In genomic region chr7:77202544-77202976, GRCh38 we compare ENCODE assay signal across 10 cellular contexts. TPM values are rescaled to one million over a fixed set of nuclear protein-coding genes. Genes with fewer than 3 reads are reported as not detected.
A peak's percentile ranks its signal among the peaks of the same experiment; 100 is the strongest.
DNase-seq lines count a peak whose midpoint lies in the region; ATAC-seq, FAIRE-seq and TF ChIP-seq lines count a peak whose summit lies in the region.
"Had no signal": no experiment of that assay in that cellular context is flagged by ENCODE, and none has a peak within 500 bp of the region (broad histone marks: within the 10 kb centered on the region; RNA-seq: fewer than 3 reads in every experiment).

No MANE protein-coding gene starts in this region.

- no peaks in the 10 kb centered on the region for H3K27me3 ChIP-seq in CD4-positive, CD25-positive, alpha-beta regulatory T cell (ENCODE audit: control insufficient read depth, insufficient read depth, low read length)
- H3K27me3 ChIP-seq in gastrocnemius medialis, result no peaks in the 10 kb centered on the region
- no peaks in the 10 kb centered on the region for H3K27me3 ChIP-seq in dorsolateral prefrontal cortex
- H3K27me3 ChIP-seq: body of pancreas, heart left ventricle had no signal

- no peak overlapping the region for H3K27ac ChIP-seq in CD4-positive, CD25-positive, alpha-beta regulatory T cell (ENCODE audit: insufficient read depth, low read length, poor library complexity, severe bottlenecking)
- peak overlapping the region; percentile 1 for H3K27ac ChIP-seq in KOPT-K1 (ENCODE audit: low read depth, low read length, poor library complexity, severe bottlenecking)
- H3K27ac ChIP-seq in kidney (ENCODE audit: low read depth in 2 of 2, low read length in 2 of 2), result no peak overlapping the region
- H3K27ac ChIP-seq in gastrocnemius medialis, result no peak overlapping the region
- H3K27ac ChIP-seq in dorsolateral prefrontal cortex, result no peak overlapping the region
- H3K27ac ChIP-seq: body of pancreas, heart left ventricle had no signal

- FAIRE-seq in kidney (lab: Jason Lieb, UNC), result no peak

- H3K36me3 ChIP-seq in CD4-positive, CD25-positive, alpha-beta regulatory T cell (ENCODE audit: control insufficient read depth, insufficient read depth, low read length), result no peaks in the 10 kb centered on the region
- no peaks in the 10 kb centered on the region for H3K36me3 ChIP-seq in KOPT-K1 (ENCODE audit: insufficient read depth, low read length)
- H3K36me3 ChIP-seq in kidney (ENCODE audit: control insufficient read depth in 1 of 2, insufficient read depth in 2 of 2, low read length in 2 of 2), result no peaks in the 10 kb centered on the region
- no peaks in the 10 kb centered on the region for H3K36me3 ChIP-seq in gastrocnemius medialis
- H3K36me3 ChIP-seq: heart left ventricle had no signal

- in situ Hi-C loops in gastrocnemius medialis (cut with MboI; ENCODE audit: low sequenced_read_pairs in 4 of 4), result no loop called here

- H3K9me3 Mint-ChIP-seq in CD4-positive, CD25-positive, alpha-beta regulatory T cell, result no peaks in the 10 kb centered on the region

- TF ChIP-seq POLR2A in gastrocnemius medialis (IDR thresholded peaks at IDR 0.05), result no peak

- peak overlapping the region in 1 of 4 donors; percentile 22 for H3K4me3 Mint-ChIP-seq in CD4-positive, CD25-positive, alpha-beta regulatory T cell

- TF ChIP-seq CTCF in kidney (IDR thresholded peaks at IDR 0.05; ENCODE audit: borderline replicate concordance, extremely low read depth, insufficient read depth) (no peak), gastrocnemius medialis (IDR thresholded peaks at IDR 0.05 in 4 of 5, conservative IDR thresholded peaks at IDR 0.05 in 1 of 5) (no peak), dorsolateral prefrontal cortex (IDR thresholded peaks at IDR 0.05 in 54 of 56, conservative IDR thresholded peaks at IDR 0.05 in 2 of 56; ENCODE audit: low read depth in 1 of 56, partially characterized antibody in 56 of 56) (no peak)

- H3K9ac ChIP-seq in kidney (ENCODE audit: low read length in 2 of 2), result no peak overlapping the region

- H3K36me3 Mint-ChIP-seq in CD4-positive, CD25-positive, alpha-beta regulatory T cell, result no peaks in the 10 kb centered on the region

- peaks cover 11 to 43% (median 27%) of the 10 kb centered on the region in 4 donors for H3K4me1 Mint-ChIP-seq in CD4-positive, CD25-positive, alpha-beta regulatory T cell

- H3K4me3 ChIP-seq in CD4-positive, CD25-positive, alpha-beta regulatory T cell (ENCODE audit: low read depth, low read length), result peak overlapping the region; percentile 7
- H3K4me3 ChIP-seq in kidney (ENCODE audit: low read length in 2 of 2) (no peak overlapping the region), gastrocnemius medialis (no peak overlapping the region), dorsolateral prefrontal cortex (no peak overlapping the region)
- H3K4me3 ChIP-seq: body of pancreas, heart left ventricle had no signal

- peak in 1 of 3 donors; percentile 21 for DNase-seq in CD4-positive, CD25-positive, alpha-beta regulatory T cell
- no peak for DNase-seq in kidney
- DNase-seq in gastrocnemius medialis, result no peak
- DNase-seq in NCI-H1436 treated with DMSO at 0.1 percent for 48 hours (lab: John Stamatoyannopoulos, UW), result no peak
- no peak for DNase-seq in dorsolateral prefrontal cortex
- DNase-seq: body of pancreas, heart left ventricle had no signal

- no peaks in the 10 kb centered on the region for H3K9me3 ChIP-seq in CD4-positive, CD25-positive, alpha-beta regulatory T cell (ENCODE audit: control insufficient read depth in 2 of 2, low read length in 2 of 2)
- H3K9me3 ChIP-seq in KOPT-K1 (ENCODE audit: insufficient read depth, low read length, poor library complexity, severe bottlenecking), result peaks cover under 1% of the 10 kb centered on the region
- H3K9me3 ChIP-seq in kidney (ENCODE audit: control insufficient read depth in 1 of 2, low read length in 2 of 2), result no peaks in the 10 kb centered on the region
- H3K9me3 ChIP-seq in gastrocnemius medialis, result no peaks in the 10 kb centered on the region
- H3K9me3 ChIP-seq: body of pancreas, heart left ventricle had no signal

- peaks cover 28% of the 10 kb centered on the region for H3K4me1 ChIP-seq in CD4-positive, CD25-positive, alpha-beta regulatory T cell (ENCODE audit: control insufficient read depth, insufficient read depth, low read length, poor library complexity, severe bottlenecking)
- H3K4me1 ChIP-seq in kidney (ENCODE audit: control insufficient read depth in 1 of 2, insufficient read depth in 1 of 2, low read depth in 1 of 2, low read length in 2 of 2), result peaks cover 0 to 6% of the 10 kb centered on the region in 2 donors
- no peaks in the 10 kb centered on the region for H3K4me1 ChIP-seq in gastrocnemius medialis

- H3K27ac Mint-ChIP-seq in CD4-positive, CD25-positive, alpha-beta regulatory T cell, result peak overlapping the region; percentile 18 to 27 (median 20)

- H3K27me3 Mint-ChIP-seq in CD4-positive, CD25-positive, alpha-beta regulatory T cell, result no peaks in the 10 kb centered on the region

- ATAC-seq in CD4-positive, CD25-positive, alpha-beta regulatory T cell (ENCODE audit: low read depth in 2 of 2), result no peak
- ATAC-seq in GM19025 (IDR thresholded peaks at IDR 0.05; ENCODE audit: low read depth, unreplicated experiment) (peak; percentile 93), HG02798 (IDR thresholded peaks at IDR 0.05; ENCODE audit: poor library complexity, unreplicated experiment) (peak; percentile 96), gastrocnemius medialis (no peak)
- ATAC-seq: body of pancreas, heart left ventricle had no signal

- intact Hi-C loops in kidney (cut with DNase I) (no loop called here), gastrocnemius medialis (cut with DNase I; ENCODE audit: low total_unique reads) (no loop called here), dorsolateral prefrontal cortex (cut with DNase I) (no loop called here)

RNA-seq across cellular contexts. Expression of gene FGL2, which starts 2.9 kb away (rescaled TPM):
- 8.1 TPM for total RNA-seq in CD4-positive, CD25-positive, alpha-beta regulatory T cell
- 10 to 100 TPM in 3 of 4 donors, 1 to 10 TPM in 1; 6.2 to 14.2 (median 10.8) TPM for polyA plus RNA-seq in CD4-positive, CD25-positive, alpha-beta regulatory T cell
- total RNA-seq in kidney, result 96.9 TPM
- polyA plus RNA-seq in kidney (ENCODE audit: insufficient read depth, low read depth, low replicate concordance), result 27.5 TPM
- 1 to 10 TPM; 1.7 to 5.8 (median 5.4) TPM for total RNA-seq in gastrocnemius medialis
- 10 to 100 TPM in 23 of 120 experiments, 1 to 10 TPM in 97; 1.5 to 21.5 (median 6.4) TPM for total RNA-seq in dorsolateral prefrontal cortex

Comparison
In these comparisons a context has a peak if more than half of its experiments do, and no peak if none do; other contexts are left out.
1. ATAC-seq: peak in GM19025 (single experiment) and HG02798 (single experiment); none in CD4-positive, CD25-positive, alpha-beta regulatory T cell (0 of 2) and gastrocnemius medialis (0 of 2).